In the genomic region with DNA sequence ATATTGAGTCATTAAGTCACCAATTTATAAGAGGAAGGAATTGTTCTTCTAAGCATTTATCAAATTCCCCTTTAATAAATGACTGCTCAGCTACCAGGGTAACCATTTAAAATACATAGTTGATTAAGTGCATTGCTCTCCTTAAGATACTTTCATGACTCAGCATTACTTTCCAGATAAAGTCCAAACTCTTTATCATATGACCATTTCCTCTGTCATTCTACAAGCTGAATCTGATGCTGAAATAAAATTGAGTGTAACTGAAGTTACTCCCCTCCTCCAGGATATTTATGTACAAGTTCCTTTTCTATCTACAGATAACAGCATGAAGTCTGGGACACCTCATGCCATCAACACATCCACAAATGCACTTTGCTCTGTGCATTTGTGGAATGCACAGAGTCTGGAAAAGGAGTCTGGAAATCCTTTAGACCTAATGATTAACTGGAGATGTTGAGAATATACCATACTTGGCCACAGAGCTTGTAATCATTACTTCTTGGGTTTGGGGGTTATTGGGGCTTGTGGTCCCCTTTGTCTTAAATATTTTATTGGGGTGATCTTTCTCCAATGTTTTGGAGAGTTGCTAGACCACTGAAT, we compare ENCODE assay signal across 2 cellular contexts.
TF ChIP-seq lines count a peak whose summit lies in the region.

No MANE protein-coding gene starts in this region.

TF ChIP-seq in HepG2, 621 proteins besides CTCF, POLR2A, EP300 and RAD21 (continued from another document and continues in another):
- TF ChIP-seq HMG20A (CRISPR knock-in tag; IDR thresholded peaks at IDR 0.05; ENCODE audit: borderline replicate concordance) (peak; percentile 73; the same call in 1 of the 2 replicates), GATAD2A (CRISPR knock-in tag; IDR thresholded peaks at IDR 0.05) (peak; percentile 65), ZNF264 (CRISPR knock-in tag; IDR thresholded peaks at IDR 0.05) (peak; percentile 39; the same call in 1 of the 2 replicates), ZNF570 (CRISPR knock-in tag; IDR thresholded peaks at IDR 0.05; ENCODE audit: borderline replicate concordance) (no peak), KDM4B (CRISPR knock-in tag; IDR thresholded peaks at IDR 0.05) (no peak), RNF219 (CRISPR knock-in tag; IDR thresholded peaks at IDR 0.05) (no peak), ZNF850 (CRISPR knock-in tag; conservative IDR thresholded peaks at IDR 0.05) (no peak), ZNF644 (CRISPR knock-in tag; IDR thresholded peaks at IDR 0.05; ENCODE audit: low read depth) (peak; percentile 88), DRAP1 (CRISPR knock-in tag; IDR thresholded peaks at IDR 0.05) (peak; percentile 27; the same call in 1 of the 2 replicates), PAF1 (CRISPR knock-in tag; IDR thresholded peaks at IDR 0.05) (no peak), HDAC2 (CRISPR knock-in tag; IDR thresholded peaks at IDR 0.05) (peak; percentile 51; the same call in 1 of the 2 replicates), LCORL (IDR thresholded peaks at IDR 0.05) (no peak), LCORL (CRISPR knock-in tag; IDR thresholded peaks at IDR 0.05) (peak; percentile 46; the same call in 1 of the 2 replicates), RARA (CRISPR knock-in tag; IDR thresholded peaks at IDR 0.05) (peak; percentile 36; the same call in 1 of the 2 replicates), TEAD3 (CRISPR knock-in tag; optimal IDR thresholded peaks at IDR 0.05; ENCODE audit: borderline replicate concordance) (peak; percentile 94), WIZ (CRISPR knock-in tag; IDR thresholded peaks at IDR 0.05) (0 out of 2 replicates have a peak, but pooled peaks have one; percentile 27)
- TF ChIP-seq, protein P1, sequence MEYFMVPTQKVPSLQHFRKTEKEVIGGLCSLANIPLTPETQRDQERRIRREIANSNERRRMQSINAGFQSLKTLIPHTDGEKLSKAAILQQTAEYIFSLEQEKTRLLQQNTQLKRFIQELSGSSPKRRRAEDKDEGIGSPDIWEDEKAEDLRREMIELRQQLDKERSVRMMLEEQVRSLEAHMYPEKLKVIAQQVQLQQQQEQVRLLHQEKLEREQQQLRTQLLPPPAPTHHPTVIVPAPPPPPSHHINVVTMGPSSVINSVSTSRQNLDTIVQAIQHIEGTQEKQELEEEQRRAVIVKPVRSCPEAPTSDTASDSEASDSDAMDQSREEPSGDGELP (IDR thresholded peaks at IDR 0.05; ENCODE audit: borderline replicate concordance, low read depth), result no peak
- TF ChIP-seq, protein P2, sequence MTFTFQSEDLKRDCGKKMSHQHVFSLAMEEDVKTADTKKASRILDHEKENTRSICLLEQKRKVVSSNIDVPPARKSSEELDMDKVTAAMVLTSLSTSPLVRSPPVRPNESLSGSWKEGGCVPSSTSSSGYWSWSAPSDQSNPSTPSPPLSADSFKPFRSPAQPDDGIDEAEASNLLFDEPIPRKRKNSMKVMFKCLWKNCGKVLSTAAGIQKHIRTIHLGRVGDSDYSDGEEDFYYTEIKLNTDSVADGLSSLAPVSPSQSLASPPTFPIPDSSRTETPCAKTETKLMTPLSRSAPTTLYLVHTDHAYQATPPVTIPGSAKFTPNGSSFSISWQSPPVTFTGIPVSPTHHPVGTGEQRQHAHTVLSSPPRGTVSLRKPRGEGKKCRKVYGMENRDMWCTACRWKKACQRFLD (CRISPR knock-in tag; IDR thresholded peaks at IDR 0.05; ENCODE audit: borderline replicate concordance), result no peak
- TF ChIP-seq, protein P3, sequence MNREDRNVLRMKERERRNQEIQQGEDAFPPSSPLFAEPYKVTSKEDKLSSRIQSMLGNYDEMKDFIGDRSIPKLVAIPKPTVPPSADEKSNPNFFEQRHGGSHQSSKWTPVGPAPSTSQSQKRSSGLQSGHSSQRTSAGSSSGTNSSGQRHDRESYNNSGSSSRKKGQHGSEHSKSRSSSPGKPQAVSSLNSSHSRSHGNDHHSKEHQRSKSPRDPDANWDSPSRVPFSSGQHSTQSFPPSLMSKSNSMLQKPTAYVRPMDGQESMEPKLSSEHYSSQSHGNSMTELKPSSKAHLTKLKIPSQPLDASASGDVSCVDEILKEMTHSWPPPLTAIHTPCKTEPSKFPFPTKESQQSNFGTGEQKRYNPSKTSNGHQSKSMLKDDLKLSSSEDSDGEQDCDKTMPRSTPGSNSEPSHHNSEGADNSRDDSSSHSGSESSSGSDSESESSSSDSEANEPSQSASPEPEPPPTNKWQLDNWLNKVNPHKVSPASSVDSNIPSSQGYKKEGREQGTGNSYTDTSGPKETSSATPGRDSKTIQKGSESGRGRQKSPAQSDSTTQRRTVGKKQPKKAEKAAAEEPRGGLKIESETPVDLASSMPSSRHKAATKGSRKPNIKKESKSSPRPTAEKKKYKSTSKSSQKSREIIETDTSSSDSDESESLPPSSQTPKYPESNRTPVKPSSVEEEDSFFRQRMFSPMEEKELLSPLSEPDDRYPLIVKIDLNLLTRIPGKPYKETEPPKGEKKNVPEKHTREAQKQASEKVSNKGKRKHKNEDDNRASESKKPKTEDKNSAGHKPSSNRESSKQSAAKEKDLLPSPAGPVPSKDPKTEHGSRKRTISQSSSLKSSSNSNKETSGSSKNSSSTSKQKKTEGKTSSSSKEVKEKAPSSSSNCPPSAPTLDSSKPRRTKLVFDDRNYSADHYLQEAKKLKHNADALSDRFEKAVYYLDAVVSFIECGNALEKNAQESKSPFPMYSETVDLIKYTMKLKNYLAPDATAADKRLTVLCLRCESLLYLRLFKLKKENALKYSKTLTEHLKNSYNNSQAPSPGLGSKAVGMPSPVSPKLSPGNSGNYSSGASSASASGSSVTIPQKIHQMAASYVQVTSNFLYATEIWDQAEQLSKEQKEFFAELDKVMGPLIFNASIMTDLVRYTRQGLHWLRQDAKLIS (CRISPR knock-in tag; IDR thresholded peaks at IDR 0.05), result no peak

TF ChIP-seq in K562, 482 proteins besides CTCF, POLR2A, EP300 and RAD21 (continued from another document):
- TF ChIP-seq, protein P4, sequence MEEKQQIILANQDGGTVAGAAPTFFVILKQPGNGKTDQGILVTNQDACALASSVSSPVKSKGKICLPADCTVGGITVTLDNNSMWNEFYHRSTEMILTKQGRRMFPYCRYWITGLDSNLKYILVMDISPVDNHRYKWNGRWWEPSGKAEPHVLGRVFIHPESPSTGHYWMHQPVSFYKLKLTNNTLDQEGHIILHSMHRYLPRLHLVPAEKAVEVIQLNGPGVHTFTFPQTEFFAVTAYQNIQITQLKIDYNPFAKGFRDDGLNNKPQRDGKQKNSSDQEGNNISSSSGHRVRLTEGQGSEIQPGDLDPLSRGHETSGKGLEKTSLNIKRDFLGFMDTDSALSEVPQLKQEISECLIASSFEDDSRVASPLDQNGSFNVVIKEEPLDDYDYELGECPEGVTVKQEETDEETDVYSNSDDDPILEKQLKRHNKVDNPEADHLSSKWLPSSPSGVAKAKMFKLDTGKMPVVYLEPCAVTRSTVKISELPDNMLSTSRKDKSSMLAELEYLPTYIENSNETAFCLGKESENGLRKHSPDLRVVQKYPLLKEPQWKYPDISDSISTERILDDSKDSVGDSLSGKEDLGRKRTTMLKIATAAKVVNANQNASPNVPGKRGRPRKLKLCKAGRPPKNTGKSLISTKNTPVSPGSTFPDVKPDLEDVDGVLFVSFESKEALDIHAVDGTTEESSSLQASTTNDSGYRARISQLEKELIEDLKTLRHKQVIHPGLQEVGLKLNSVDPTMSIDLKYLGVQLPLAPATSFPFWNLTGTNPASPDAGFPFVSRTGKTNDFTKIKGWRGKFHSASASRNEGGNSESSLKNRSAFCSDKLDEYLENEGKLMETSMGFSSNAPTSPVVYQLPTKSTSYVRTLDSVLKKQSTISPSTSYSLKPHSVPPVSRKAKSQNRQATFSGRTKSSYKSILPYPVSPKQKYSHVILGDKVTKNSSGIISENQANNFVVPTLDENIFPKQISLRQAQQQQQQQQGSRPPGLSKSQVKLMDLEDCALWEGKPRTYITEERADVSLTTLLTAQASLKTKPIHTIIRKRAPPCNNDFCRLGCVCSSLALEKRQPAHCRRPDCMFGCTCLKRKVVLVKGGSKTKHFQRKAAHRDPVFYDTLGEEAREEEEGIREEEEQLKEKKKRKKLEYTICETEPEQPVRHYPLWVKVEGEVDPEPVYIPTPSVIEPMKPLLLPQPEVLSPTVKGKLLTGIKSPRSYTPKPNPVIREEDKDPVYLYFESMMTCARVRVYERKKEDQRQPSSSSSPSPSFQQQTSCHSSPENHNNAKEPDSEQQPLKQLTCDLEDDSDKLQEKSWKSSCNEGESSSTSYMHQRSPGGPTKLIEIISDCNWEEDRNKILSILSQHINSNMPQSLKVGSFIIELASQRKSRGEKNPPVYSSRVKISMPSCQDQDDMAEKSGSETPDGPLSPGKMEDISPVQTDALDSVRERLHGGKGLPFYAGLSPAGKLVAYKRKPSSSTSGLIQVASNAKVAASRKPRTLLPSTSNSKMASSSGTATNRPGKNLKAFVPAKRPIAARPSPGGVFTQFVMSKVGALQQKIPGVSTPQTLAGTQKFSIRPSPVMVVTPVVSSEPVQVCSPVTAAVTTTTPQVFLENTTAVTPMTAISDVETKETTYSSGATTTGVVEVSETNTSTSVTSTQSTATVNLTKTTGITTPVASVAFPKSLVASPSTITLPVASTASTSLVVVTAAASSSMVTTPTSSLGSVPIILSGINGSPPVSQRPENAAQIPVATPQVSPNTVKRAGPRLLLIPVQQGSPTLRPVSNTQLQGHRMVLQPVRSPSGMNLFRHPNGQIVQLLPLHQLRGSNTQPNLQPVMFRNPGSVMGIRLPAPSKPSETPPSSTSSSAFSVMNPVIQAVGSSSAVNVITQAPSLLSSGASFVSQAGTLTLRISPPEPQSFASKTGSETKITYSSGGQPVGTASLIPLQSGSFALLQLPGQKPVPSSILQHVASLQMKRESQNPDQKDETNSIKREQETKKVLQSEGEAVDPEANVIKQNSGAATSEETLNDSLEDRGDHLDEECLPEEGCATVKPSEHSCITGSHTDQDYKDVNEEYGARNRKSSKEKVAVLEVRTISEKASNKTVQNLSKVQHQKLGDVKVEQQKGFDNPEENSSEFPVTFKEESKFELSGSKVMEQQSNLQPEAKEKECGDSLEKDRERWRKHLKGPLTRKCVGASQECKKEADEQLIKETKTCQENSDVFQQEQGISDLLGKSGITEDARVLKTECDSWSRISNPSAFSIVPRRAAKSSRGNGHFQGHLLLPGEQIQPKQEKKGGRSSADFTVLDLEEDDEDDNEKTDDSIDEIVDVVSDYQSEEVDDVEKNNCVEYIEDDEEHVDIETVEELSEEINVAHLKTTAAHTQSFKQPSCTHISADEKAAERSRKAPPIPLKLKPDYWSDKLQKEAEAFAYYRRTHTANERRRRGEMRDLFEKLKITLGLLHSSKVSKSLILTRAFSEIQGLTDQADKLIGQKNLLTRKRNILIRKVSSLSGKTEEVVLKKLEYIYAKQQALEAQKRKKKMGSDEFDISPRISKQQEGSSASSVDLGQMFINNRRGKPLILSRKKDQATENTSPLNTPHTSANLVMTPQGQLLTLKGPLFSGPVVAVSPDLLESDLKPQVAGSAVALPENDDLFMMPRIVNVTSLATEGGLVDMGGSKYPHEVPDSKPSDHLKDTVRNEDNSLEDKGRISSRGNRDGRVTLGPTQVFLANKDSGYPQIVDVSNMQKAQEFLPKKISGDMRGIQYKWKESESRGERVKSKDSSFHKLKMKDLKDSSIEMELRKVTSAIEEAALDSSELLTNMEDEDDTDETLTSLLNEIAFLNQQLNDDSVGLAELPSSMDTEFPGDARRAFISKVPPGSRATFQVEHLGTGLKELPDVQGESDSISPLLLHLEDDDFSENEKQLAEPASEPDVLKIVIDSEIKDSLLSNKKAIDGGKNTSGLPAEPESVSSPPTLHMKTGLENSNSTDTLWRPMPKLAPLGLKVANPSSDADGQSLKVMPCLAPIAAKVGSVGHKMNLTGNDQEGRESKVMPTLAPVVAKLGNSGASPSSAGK (IDR thresholded peaks at IDR 0.05), result no peak
- TF ChIP-seq NUFIP1 (IDR thresholded peaks at IDR 0.05; ENCODE audit: partially characterized antibody) (no peak), ZNF384 (IDR thresholded peaks at IDR 0.05; ENCODE audit: low read depth, low read length) (no peak), CHCHD3 (CRISPR knock-in tag; IDR thresholded peaks at IDR 0.05) (no peak), MAFG (tag; conservative IDR thresholded peaks at IDR 0.05) (peak; percentile 83), ZNF184 (CRISPR knock-in tag; IDR thresholded peaks at IDR 0.05) (no peak), TSC22D4 (tag; IDR thresholded peaks at IDR 0.05) (no peak), MAFK (IDR thresholded peaks at IDR 0.05; ENCODE audit: low read length) (peak; percentile 50; the same call in 1 of the 2 replicates), DACH1 (IDR thresholded peaks at IDR 0.05; ENCODE audit: partially characterized antibody) (no peak), ZNF316 (IDR thresholded peaks at IDR 0.05) (peak; percentile 77), C11orf30 (IDR thresholded peaks at IDR 0.05; ENCODE audit: low read depth) (peak; percentile 50; the same call in 1 of the 2 replicates), SAFB (IDR thresholded peaks at IDR 0.05; ENCODE audit: borderline replicate concordance, low read depth, low read length) (no peak), NFE2L1 (tag; IDR thresholded peaks at IDR 0.05; ENCODE audit: borderline replicate concordance, low read depth) (peak; percentile 24; the same call in 1 of the 2 replicates)
- TF ChIP-seq, protein P5, sequence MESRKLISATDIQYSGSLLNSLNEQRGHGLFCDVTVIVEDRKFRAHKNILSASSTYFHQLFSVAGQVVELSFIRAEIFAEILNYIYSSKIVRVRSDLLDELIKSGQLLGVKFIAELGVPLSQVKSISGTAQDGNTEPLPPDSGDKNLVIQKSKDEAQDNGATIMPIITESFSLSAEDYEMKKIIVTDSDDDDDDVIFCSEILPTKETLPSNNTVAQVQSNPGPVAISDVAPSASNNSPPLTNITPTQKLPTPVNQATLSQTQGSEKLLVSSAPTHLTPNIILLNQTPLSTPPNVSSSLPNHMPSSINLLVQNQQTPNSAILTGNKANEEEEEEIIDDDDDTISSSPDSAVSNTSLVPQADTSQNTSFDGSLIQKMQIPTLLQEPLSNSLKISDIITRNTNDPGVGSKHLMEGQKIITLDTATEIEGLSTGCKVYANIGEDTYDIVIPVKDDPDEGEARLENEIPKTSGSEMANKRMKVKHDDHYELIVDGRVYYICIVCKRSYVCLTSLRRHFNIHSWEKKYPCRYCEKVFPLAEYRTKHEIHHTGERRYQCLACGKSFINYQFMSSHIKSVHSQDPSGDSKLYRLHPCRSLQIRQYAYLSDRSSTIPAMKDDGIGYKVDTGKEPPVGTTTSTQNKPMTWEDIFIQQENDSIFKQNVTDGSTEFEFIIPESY (CRISPR knock-in tag; IDR thresholded peaks at IDR 0.05), result no peak
